In the genomic region with DNA sequence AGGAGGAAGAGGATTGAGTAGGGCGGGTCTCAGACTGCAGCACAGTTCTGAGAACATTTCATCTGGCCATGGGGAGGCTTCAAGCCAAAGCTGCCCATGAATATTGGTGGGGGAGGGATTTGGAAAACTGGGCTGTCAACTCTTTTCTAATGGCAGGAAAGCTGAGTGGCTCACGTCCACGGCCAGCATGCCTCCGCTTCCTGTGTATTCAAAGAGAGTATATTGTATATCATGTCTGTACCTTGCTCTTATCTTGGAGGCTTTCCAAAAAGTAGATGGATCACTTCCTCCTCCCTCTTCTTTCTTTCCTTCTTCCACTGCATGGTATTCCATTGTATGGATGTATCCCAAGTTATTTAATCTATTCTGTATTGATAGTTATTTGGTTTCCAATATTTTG, we compare ENCODE assay signal across 41 cellular contexts. TPM values are rescaled to one million over a fixed set of nuclear protein-coding genes. Genes with fewer than 3 reads are reported as not detected.
"Had no signal": no experiment of that assay in that cellular context is flagged by ENCODE, and none has a peak within 500 bp of the region (broad histone marks: within the 10 kb centered on the region; RNA-seq: fewer than 3 reads in every experiment).

No MANE protein-coding gene starts in this region.

- H3K27me3 ChIP-seq: adrenal gland, body of pancreas had no signal

- H3K27ac ChIP-seq: adrenal gland, body of pancreas, breast epithelium, KMS-11, PC-9, RWPE1, VCaP had no signal

- FAIRE-seq: astrocyte, RCC 7860 had no signal

- H2AFZ ChIP-seq: PC-9 had no signal

- H3K4me3 ChIP-seq: adrenal gland, body of pancreas, breast epithelium, PC-9 had no signal

- H3K27ac Mint-ChIP-seq: activated B cell treated with CpG ODN at 0.5 μM for 24 hours; activated CD4-positive, alpha-beta memory T cell treated with anti-CD3 and anti-CD28 coated beads for 36 hours; activated naive CD4-positive, alpha-beta T cell treated with anti-CD3 and anti-CD28 coated beads for 36 hours; activated naive CD4-positive, alpha-beta T cell treated with anti-CD3 and anti-CD28 coated beads, Interleukin-2, amount 50 U/mL, for 72 hours; activated T-helper 1 cell treated with anti-CD3 and anti-CD28 coated beads, Interleukin-12 subunit alpha, Interleukin-12 subunit beta, Interleukin-2, Interleukin-4 antibody, amounts not matched to agents 30 ng/mL and 10 ng/mL and 1 ng/mL, durations not matched to agents 14 hours and 24 hours and 36 hours; T-cell had no signal

- H3K9ac ChIP-seq: KMS-11 had no signal

- H3K4me3 Mint-ChIP-seq: activated B cell treated with CpG ODN at 0.5 μM for 24 hours; activated CD4-positive, alpha-beta memory T cell treated with anti-CD3 and anti-CD28 coated beads for 36 hours; activated naive CD4-positive, alpha-beta T cell treated with anti-CD3 and anti-CD28 coated beads for 36 hours; activated T-cell treated with anti-CD3 and anti-CD28 coated beads, Interleukin-2, amount 50 U/mL, for 4 hours; activated T-helper 1 cell treated with anti-CD3 and anti-CD28 coated beads, Interleukin-12 subunit alpha, Interleukin-12 subunit beta, Interleukin-2, Interleukin-4 antibody, amounts not matched to agents 30 ng/mL and 10 ng/mL and 1 ng/mL, durations not matched to agents 14 hours and 24 hours and 36 hours; T-cell had no signal

- H3K9me3 ChIP-seq: adrenal gland, body of pancreas, breast epithelium had no signal

- H3K9me3 Mint-ChIP-seq: activated B cell treated with CpG ODN at 0.5 μM for 24 hours; activated CD4-positive, alpha-beta memory T cell treated with anti-CD3 and anti-CD28 coated beads for 36 hours; activated naive CD4-positive, alpha-beta T cell treated with anti-CD3 and anti-CD28 coated beads for 36 hours; activated naive CD4-positive, alpha-beta T cell treated with anti-CD3 and anti-CD28 coated beads, Interleukin-2, amount 50 U/mL, for 72 hours; activated T-cell treated with anti-CD3 and anti-CD28 coated beads, Interleukin-2, amount 50 U/mL, for 4 hours; activated T-helper 1 cell treated with anti-CD3 and anti-CD28 coated beads, Interleukin-12 subunit alpha, Interleukin-12 subunit beta, Interleukin-2, Interleukin-4 antibody, amounts not matched to agents 30 ng/mL and 10 ng/mL and 1 ng/mL, durations not matched to agents 14 hours and 24 hours and 36 hours; T-cell had no signal

- H3K4me2 ChIP-seq: KMS-11, PC-9 had no signal

- DNase-seq: activated B cell treated with CpG ODN at 0.5 μM for 24 hours; activated CD4-positive, alpha-beta memory T cell treated with anti-CD3 and anti-CD28 coated beads for 36 hours; activated CD4-positive, alpha-beta T cell treated with anti-CD3 and anti-CD28 coated beads for 4 hours; activated CD4-positive, alpha-beta T cell treated with anti-CD3 and anti-CD28 coated beads, Interleukin-2, amount 50 U/mL, for 1 hour; activated CD4-positive, CD25-positive, alpha-beta regulatory T cell treated with anti-CD3 and anti-CD28 coated beads, Interleukin-2, amount 50 U/mL, for 72 hours; activated CD8-positive, alpha-beta memory T cell treated with anti-CD3 and anti-CD28 coated beads, Interleukin-2, amount 50 U/mL, for 4 hours; activated gamma-delta T cell treated with Interleukin-2 at 50 U/mL for 16 hours; activated naive CD4-positive, alpha-beta T cell treated with anti-CD3 and anti-CD28 coated beads for 36 hours; activated T-cell treated with anti-CD3 and anti-CD28 coated beads for 4 hours; activated T-cell treated with anti-CD3 and anti-CD28 coated beads, Interleukin-2, amount 50 U/mL, for 4 hours; body of pancreas; caudate nucleus; cerebellar nuclear complex; MM.1S; MV-4-11; NCI-H1092 treated with DMSO at 0.1 percent for 48 hours; NCI-H1417 treated with DMSO at 0.1 percent for 48 hours; NCI-H1930; NCI-H2107; NCI-H2171; NCI-H446 treated with DMSO at 0.1 percent for 48 hours; NCI-H524; PC-9; SIG-M5; T-cell; T-helper 2 cell; T-helper 9 cell had no signal

- H3K36me3 ChIP-seq: adrenal gland, breast epithelium had no signal

- H3K36me3 Mint-ChIP-seq: activated CD4-positive, alpha-beta memory T cell treated with anti-CD3 and anti-CD28 coated beads for 36 hours; activated naive CD4-positive, alpha-beta T cell treated with anti-CD3 and anti-CD28 coated beads, Interleukin-2, amount 50 U/mL, for 72 hours; T-cell had no signal

- H3K4me1 ChIP-seq: adrenal gland, body of pancreas, breast epithelium had no signal

- H3K4me1 Mint-ChIP-seq: T-cell had no signal

- H3K27me3 Mint-ChIP-seq: activated B cell treated with CpG ODN at 0.5 μM for 24 hours had no signal

- ATAC-seq: activated naive CD4-positive, alpha-beta T cell treated with anti-CD3 and anti-CD28 coated beads, Interleukin-2, amount 50 U/mL, for 72 hours; activated T-cell treated with anti-CD3 and anti-CD28 coated beads, Interleukin-2, amount 50 U/mL, for 4 hours; body of pancreas; Right ventricle myocardium inferior; SK-N-SH treated with all-trans-retinoic acid at 6 μM for 48 hours; T-cell had no signal

RNA-seq across cellular contexts. Expression of a gene that starts 24.4 kb away (rescaled TPM):
- total RNA-seq: activated B cell treated with CpG ODN at 0.5 μM for 24 hours; activated CD4-positive, alpha-beta memory T cell treated with anti-CD3 and anti-CD28 coated beads for 36 hours; activated naive CD4-positive, alpha-beta T cell treated with anti-CD3 and anti-CD28 coated beads for 36 hours; activated naive CD4-positive, alpha-beta T cell treated with anti-CD3 and anti-CD28 coated beads, Interleukin-2, amount 50 U/mL, for 72 hours; activated T-cell treated with anti-CD3 and anti-CD28 coated beads, Interleukin-2, amount 50 U/mL, for 4 hours; activated T-helper 1 cell treated with anti-CD3 and anti-CD28 coated beads, Interleukin-12 subunit alpha, Interleukin-12 subunit beta, Interleukin-2, Interleukin-4 antibody, amounts not matched to agents 30 ng/mL and 10 ng/mL and 1 ng/mL, durations not matched to agents 14 hours and 24 hours and 36 hours; astrocyte; body of pancreas; breast epithelium; LHCN-M2; OCI-LY7; PC-9; Right ventricle myocardium inferior; SK-MEL-5; T-cell had no signal
